Comparison of ENCODE assay signal across 16 cellular contexts in the genomic region with DNA sequence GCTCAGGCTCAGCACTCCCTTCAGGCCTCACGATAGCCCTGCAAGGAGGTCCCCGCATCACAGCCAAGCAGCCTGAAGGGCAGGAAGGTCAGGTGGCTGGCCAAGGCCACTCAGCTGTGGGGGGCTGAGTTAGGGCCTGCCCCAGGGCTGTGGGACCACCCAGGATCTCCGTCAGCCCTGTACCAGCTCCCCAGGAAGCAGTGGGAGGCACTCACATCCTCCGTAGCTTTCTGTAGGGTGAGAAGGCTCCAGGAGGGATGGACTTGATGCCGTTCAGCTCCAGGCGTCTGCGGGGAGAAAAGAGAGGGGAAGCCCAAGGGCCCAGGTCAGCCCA.
DNase-seq lines count a peak whose midpoint lies in the region; ATAC-seq, FAIRE-seq and TF ChIP-seq lines count a peak whose summit lies in the region.
"Had no signal": no experiment of that assay in that cellular context is flagged by ENCODE, and none has a peak within 500 bp of the region (broad histone marks: within the 10 kb centered on the region; RNA-seq: fewer than 3 reads in every experiment).

No MANE protein-coding gene starts in this region.

- FAIRE-seq in K562 (lab: Jason Lieb, UNC) = no peak
- FAIRE-seq: G401.6, GM12891, GM19239, H54 had no signal

- no peak for TF ChIP-seq CTCF in K562 (IDR thresholded peaks at IDR 0.05 in 2 of 3, conservative IDR thresholded peaks at IDR 0.05 in 1 of 3; ENCODE audit: insufficient read depth in 2 of 3, low read depth in 1 of 3, low read length in 3 of 3)
- no peak for TF ChIP-seq CTCF in dorsolateral prefrontal cortex (IDR thresholded peaks at IDR 0.05 in 54 of 56, conservative IDR thresholded peaks at IDR 0.05 in 2 of 56; ENCODE audit: low read depth in 1 of 56, partially characterized antibody in 56 of 56)
- no peak for TF ChIP-seq CTCF in spleen (IDR thresholded peaks at IDR 0.05 in 8 of 11, conservative IDR thresholded peaks at IDR 0.05 in 3 of 11)

- no peaks in the 10 kb centered on the region for H3K36me3 ChIP-seq in K562 (ENCODE audit: control insufficient read depth, insufficient read depth, low read length)
- H3K36me3 ChIP-seq in spleen = no peaks in the 10 kb centered on the region
- H3K36me3 ChIP-seq: BLaER1 treated with 17β-estradiol and CSF1 and Interleukin-3, amounts not matched to agents 10 nM and 100 nM had no signal

- TF ChIP-seq POLR2A in K562 (conservative IDR thresholded peaks at IDR 0.05) (no peak), spleen (IDR thresholded peaks at IDR 0.05) (no peak)

- no peaks in the 10 kb centered on the region for H3K79me2 ChIP-seq in K562 (ENCODE audit: control insufficient read depth, insufficient read depth, low read length)

- 0% methylated on average over 3 of the region's 7 CpGs for WGBS in K562 (ENCODE audit: insufficient coverage, low coverage, missing lambda C conversion rate)
- WGBS in spleen, 5 donors = 61 to 83% (median 68%) methylated on average over 5 to 7 of the region's 7 CpGs

- no peak for DNase-seq in K562 (ENCODE audit: extremely low read depth in 1 of 4, low spot score in 3 of 4)
- DNase-seq in dorsolateral prefrontal cortex = peak in 1 of 10 donors; percentile 43
- peak; percentile 55 for DNase-seq in spleen
- no peak for DNase-seq in RPMI8226
- no peak for DNase-seq in SKM-1 (lab: John Stamatoyannopoulos, UW; ENCODE audit: unreplicated experiment)
- DNase-seq: CD8-positive, alpha-beta T cell; GM23248; HCEC 1CT; HFFc6 had no signal

- BruUV-seq in K562 (replicated peaks; lab: Mats Ljungman, UMichigan) = no TSS peak

- H3K27me3 ChIP-seq in K562 (ENCODE audit: control insufficient read depth in 2 of 2, insufficient read depth in 2 of 2, low read length in 2 of 2) (peaks cover 6 to 59% of the 10 kb centered on the region in 2 experiments), dorsolateral prefrontal cortex (no peaks in the 10 kb centered on the region), spleen (replicated peaks in 1 of 7) (peaks cover 0 to 12% (median 0%) of the 10 kb centered on the region in 7 donors)
- H3K27me3 ChIP-seq: BLaER1 treated with 17β-estradiol and CSF1 and Interleukin-3, amounts not matched to agents 10 nM and 100 nM had no signal

- no peak overlapping the region for H2AFZ ChIP-seq in K562 (ENCODE audit: low read depth, low read length)
- H2AFZ ChIP-seq: GM23248 had no signal

- H3K4me1 ChIP-seq in K562 (replicated peaks in 1 of 2; ENCODE audit: control insufficient read depth in 2 of 2, insufficient read depth in 2 of 2, low read length in 2 of 2) (peaks cover 0 to 10% of the 10 kb centered on the region in 2 experiments; a peak in 2 of 5 replicates), spleen (no peaks in the 10 kb centered on the region)
- H3K4me1 ChIP-seq: BLaER1 treated with 17β-estradiol and CSF1 and Interleukin-3, amounts not matched to agents 10 nM and 100 nM had no signal

- no peak overlapping the region for H3K4me3 ChIP-seq in K562
- H3K4me3 ChIP-seq in dorsolateral prefrontal cortex = no peak overlapping the region
- no peak overlapping the region for H3K4me3 ChIP-seq in spleen
- H3K4me3 ChIP-seq: BLaER1 treated with 17β-estradiol and CSF1 and Interleukin-3, amounts not matched to agents 10 nM and 100 nM; GM23248 had no signal

- no peak overlapping the region for H3K9ac ChIP-seq in K562 (ENCODE audit: insufficient read depth in 1 of 2, low read depth in 2 of 2, low read length in 2 of 2)
- H3K9ac ChIP-seq: BLaER1 treated with 17β-estradiol and CSF1 and Interleukin-3, amounts not matched to agents 10 nM and 100 nM; GM23248 had no signal

- H3K9me3 ChIP-seq in K562 (replicated peaks; ENCODE audit: control insufficient read depth, insufficient read depth, low read depth, low read length) = no peaks in the 10 kb centered on the region
- no peaks in the 10 kb centered on the region for H3K9me3 ChIP-seq in spleen
- H3K9me3 ChIP-seq: BLaER1 treated with 17β-estradiol and CSF1 and Interleukin-3, amounts not matched to agents 10 nM and 100 nM had no signal

- TF ChIP-seq EP300 in K562 (IDR thresholded peaks at IDR 0.05; ENCODE audit: low read length) = no peak

- POLR2A ChIA-PET in K562 (lab: Yijun Ruan, JAX) = interaction anchor here (0.6 kb wide), 1 partner anchor 666 kb away, joined by 3 read pairs; no protein-coding TSS in a partner anchor

- H3K27ac ChIP-seq in K562 (ENCODE audit: extremely low read depth, low read depth, low read length) (no peak overlapping the region), dorsolateral prefrontal cortex (peak overlapping the region in 53 of 59 donors; percentile 13 to 86 (median 70)), spleen (no peak overlapping the region)
- H3K27ac ChIP-seq: BLaER1 treated with 17β-estradiol and CSF1 and Interleukin-3, amounts not matched to agents 10 nM and 100 nM; GM23248; HL-60 had no signal

- H4K20me1 ChIP-seq in K562 (replicated peaks; ENCODE audit: control insufficient read depth, insufficient read depth, low read length) = no peaks in the 10 kb centered on the region

- CTCF ChIA-PET in K562 (lab: Yijun Ruan, JAX; ENCODE audit: low intra/inter-chr PET ratio) = no interaction called here

- H3K4me2 ChIP-seq in K562 (ENCODE audit: insufficient read depth, low read length) = no peak overlapping the region

- no peak for TF ChIP-seq RAD21 in K562 (CRISPR knock-in tag; conservative IDR thresholded peaks at IDR 0.05 in 1 of 2, IDR thresholded peaks at IDR 0.05 in 1 of 2)

- H3K9me1 ChIP-seq in K562 (ENCODE audit: control insufficient read depth, insufficient read depth, low read length) = no peaks in the 10 kb centered on the region

- ATAC-seq in K562 = peak; percentile 43; the same call in 1 of the 3 replicates
- ATAC-seq in activated CD4-positive, CD25-positive, alpha-beta regulatory T cell treated with anti-CD3 and anti-CD28 coated beads, Interleukin-2, amount 50 U/mL, for 24 hours = no peak
- ATAC-seq: CD8-positive, alpha-beta T cell had no signal

- intact Hi-C loops in K562 (cut with micrococcal nuclease) = no loop called here
- intact Hi-C loops in dorsolateral prefrontal cortex (cut with DNase I) = no loop called here
- intact Hi-C loops in spleen (cut with DNase I; ENCODE audit: low total_unique reads) = no loop called here

- in situ Hi-C loops in K562 (cut with MboI) = no loop called here

TF ChIP-seq in K562, 482 proteins besides CTCF, POLR2A, EP300 and RAD21 (continues in another document):
- TF ChIP-seq EZH2 (IDR thresholded peaks at IDR 0.05; ENCODE audit: borderline replicate concordance, low read depth, low read length) = no peak
- TF ChIP-seq MAFG (tag; conservative IDR thresholded peaks at IDR 0.05) = no peak
- no peak for TF ChIP-seq TOE1 (IDR thresholded peaks at IDR 0.05; ENCODE audit: borderline replicate concordance)
- TF ChIP-seq TOE1 (CRISPR knock-in tag; IDR thresholded peaks at IDR 0.05; ENCODE audit: borderline replicate concordance, low read depth) = no peak
- TF ChIP-seq ETV6 (IDR thresholded peaks at IDR 0.05; ENCODE audit: borderline replicate concordance in 1 of 2, low read depth in 2 of 2, low read length in 1 of 2) = no peak
- no peak for TF ChIP-seq ETV6 (CRISPR knock-in tag; IDR thresholded peaks at IDR 0.05; ENCODE audit: borderline replicate concordance)
- TF ChIP-seq NFIX (CRISPR knock-in tag; IDR thresholded peaks at IDR 0.05; ENCODE audit: low read depth) = no peak
- TF ChIP-seq TEAD1 (CRISPR knock-in tag; IDR thresholded peaks at IDR 0.05) = no peak
- TF ChIP-seq, protein P1, sequence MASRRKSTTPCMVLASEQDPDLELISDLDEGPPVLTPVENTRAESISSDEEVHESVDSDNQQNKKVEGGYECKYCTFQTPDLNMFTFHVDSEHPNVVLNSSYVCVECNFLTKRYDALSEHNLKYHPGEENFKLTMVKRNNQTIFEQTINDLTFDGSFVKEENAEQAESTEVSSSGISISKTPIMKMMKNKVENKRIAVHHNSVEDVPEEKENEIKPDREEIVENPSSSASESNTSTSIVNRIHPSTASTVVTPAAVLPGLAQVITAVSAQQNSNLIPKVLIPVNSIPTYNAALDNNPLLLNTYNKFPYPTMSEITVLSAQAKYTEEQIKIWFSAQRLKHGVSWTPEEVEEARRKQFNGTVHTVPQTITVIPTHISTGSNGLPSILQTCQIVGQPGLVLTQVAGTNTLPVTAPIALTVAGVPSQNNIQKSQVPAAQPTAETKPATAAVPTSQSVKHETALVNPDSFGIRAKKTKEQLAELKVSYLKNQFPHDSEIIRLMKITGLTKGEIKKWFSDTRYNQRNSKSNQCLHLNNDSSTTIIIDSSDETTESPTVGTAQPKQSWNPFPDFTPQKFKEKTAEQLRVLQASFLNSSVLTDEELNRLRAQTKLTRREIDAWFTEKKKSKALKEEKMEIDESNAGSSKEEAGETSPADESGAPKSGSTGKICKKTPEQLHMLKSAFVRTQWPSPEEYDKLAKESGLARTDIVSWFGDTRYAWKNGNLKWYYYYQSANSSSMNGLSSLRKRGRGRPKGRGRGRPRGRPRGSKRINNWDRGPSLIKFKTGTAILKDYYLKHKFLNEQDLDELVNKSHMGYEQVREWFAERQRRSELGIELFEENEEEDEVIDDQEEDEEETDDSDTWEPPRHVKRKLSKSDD (conservative IDR thresholded peaks at IDR 0.05; ENCODE audit: low read length) = no peak
- TF ChIP-seq USF2 (CRISPR knock-in tag; IDR thresholded peaks at IDR 0.05) = no peak
- no peak for TF ChIP-seq GTF2A2 (tag; IDR thresholded peaks at IDR 0.05)
- no peak for TF ChIP-seq XRCC5 (IDR thresholded peaks at IDR 0.05; ENCODE audit: low read depth, low read length)
- TF ChIP-seq ZNF695 (CRISPR knock-in tag; IDR thresholded peaks at IDR 0.05) = no peak
- TF ChIP-seq FOXJ3 (CRISPR knock-in tag; IDR thresholded peaks at IDR 0.05) = no peak

Comparison
In these comparisons a context has a peak if more than half of its experiments do, and no peak if none do; other contexts are left out.
1. H3K27ac ChIP-seq: peak in dorsolateral prefrontal cortex (53 of 59); none in K562 (single experiment) and spleen (0 of 8).